ENCODE assay signal across 8 cellular contexts in the genomic region with DNA sequence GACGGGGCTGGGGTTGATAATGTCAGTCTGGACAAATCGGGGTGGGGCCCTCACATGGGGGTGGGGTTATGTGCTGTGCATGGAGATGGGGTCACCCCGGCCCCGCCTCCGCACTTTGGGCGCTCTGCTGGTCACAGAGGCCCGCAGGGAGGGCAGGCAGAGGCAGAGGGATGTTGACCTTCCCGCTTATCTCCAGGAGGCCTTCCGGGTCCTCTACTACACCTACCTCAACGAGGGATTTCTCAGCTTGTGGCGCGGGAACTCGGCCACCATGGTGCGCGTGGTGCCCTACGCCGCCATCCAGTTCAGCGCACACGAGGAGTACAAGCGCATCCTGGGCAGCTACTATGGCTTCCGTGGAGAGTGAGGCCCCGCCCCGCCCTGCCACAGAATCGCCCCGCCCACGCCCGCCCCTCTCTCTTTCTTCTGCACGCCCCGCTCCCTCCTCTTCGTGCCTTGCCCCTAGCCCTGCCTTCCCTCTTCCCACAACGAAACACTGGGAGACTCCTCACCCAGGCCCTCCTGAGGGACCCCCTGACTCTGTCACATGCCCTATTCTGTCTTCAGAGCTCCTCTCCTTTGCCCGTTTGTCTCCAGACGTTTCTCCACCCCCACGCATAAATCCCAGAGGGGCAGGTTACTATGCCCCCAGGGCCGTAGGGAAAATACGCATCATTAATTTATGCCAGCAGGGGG. TPM values are rescaled to one million over a fixed set of nuclear protein-coding genes. Genes with fewer than 3 reads are reported as not detected.
A peak's percentile ranks its signal among the peaks of the same experiment; 100 is the strongest.
DNase-seq lines count a peak whose midpoint lies in the region; ATAC-seq and TF ChIP-seq lines count a peak whose summit lies in the region.

No MANE protein-coding gene starts in this region.

- peak overlapping the region; percentile 46 to 49 for H3K4me3 ChIP-seq in cardiac fibroblast (replicated peaks in 1 of 2; ENCODE audit: low read depth in 2 of 2, low read length in 2 of 2)

- DNase-seq in stimulated activated CD4-positive, alpha-beta T cell treated with anti-CD3 and anti-CD28 coated beads, Interleukin-15, amount 100 ng/mL, for 24 hours, result peak; percentile 18
- DNase-seq in stimulated activated CD4-positive, alpha-beta T cell treated with anti-CD3 and anti-CD28 coated beads, Interleukin-4, amount 100 ng/mL, for 1 hour, result no peak
- DNase-seq in cardiac fibroblast (ENCODE audit: low read depth in 2 of 2) (peak; percentile 36 to 76), left colon (peak; percentile 69 to 81), CD14-positive monocyte (ENCODE audit: low spot score) (no peak), NCI-H128 (lab: John Stamatoyannopoulos, UW; ENCODE audit: unreplicated experiment) (no peak)

- peaks cover 0 to 2% of the 10 kb centered on the region in 2 donors for H3K36me3 Mint-ChIP-seq in CD14-positive monocyte

- intact Hi-C loops in left colon (cut with DNase I, micrococcal nuclease), result no loop called here
- intact Hi-C loops in CD14-positive monocyte (cut with micrococcal nuclease), result no loop called here

- peak overlapping the region in 1 of 2 donors; percentile 65 for H3K4me3 Mint-ChIP-seq in CD14-positive monocyte

- peaks cover 4 to 7% (median 5%) of the 10 kb centered on the region in 3 donors for H3K27me3 Mint-ChIP-seq in CD14-positive monocyte (ENCODE audit: low read depth in 3 of 3)

- ATAC-seq in left colon (peak; percentile 83), HG03439 (IDR thresholded peaks at IDR 0.05; ENCODE audit: unreplicated experiment) (no peak), GM18519 (IDR thresholded peaks at IDR 0.05; ENCODE audit: low FRiP score, unreplicated experiment) (no peak)

- no peak overlapping the region for H3K27ac Mint-ChIP-seq in CD14-positive monocyte

- H3K9me3 Mint-ChIP-seq in CD14-positive monocyte, result peaks cover 0 to 1% (median 0%) of the 10 kb centered on the region in 7 donors

- TF ChIP-seq CTCF in cardiac fibroblast (IDR thresholded peaks at IDR 0.05; ENCODE audit: low read depth, low read length) (no peak), CD14-positive monocyte (IDR thresholded peaks at IDR 0.05) (no peak)

- peaks cover 5% of the 10 kb centered on the region for H3K4me1 Mint-ChIP-seq in CD14-positive monocyte

RNA-seq across cellular contexts. Expression of gene TMEM161A, which starts 32.8 kb away (rescaled TPM):
- 10 to 100 TPM; 16.8 to 18.9 TPM for total RNA-seq in left colon
- 10 to 100 TPM; 14.3 to 15.3 TPM for polyA plus RNA-seq in CD14-positive monocyte

RNA-seq across cellular contexts. Expression of gene SLC25A42, which starts 41.7 kb away (rescaled TPM):
- total RNA-seq in left colon, result 1 to 10 TPM; 8.2 to 8.5 TPM
- polyA plus RNA-seq in CD14-positive monocyte, result 1 to 10 TPM in 1 of 2 donors, under 1 TPM in 1; 0.68 to 1.1 TPM

Comparison
In these comparisons a context has a peak if more than half of its experiments do, and no peak if none do; other contexts are left out.
1. DNase-seq: peak in stimulated activated CD4-positive, alpha-beta T cell treated with anti-CD3 and anti-CD28 coated beads, Interleukin-15, amount 100 ng/mL, for 24 hours (single experiment), cardiac fibroblast (2 of 2) and left colon (2 of 2); none in stimulated activated CD4-positive, alpha-beta T cell treated with anti-CD3 and anti-CD28 coated beads, Interleukin-4, amount 100 ng/mL, for 1 hour (single experiment), CD14-positive monocyte (single experiment) and NCI-H128 (single experiment).